In genomic region chr12:54175130-54175963, GRCh38 we compare ENCODE assay signal across 12 cellular contexts. TPM values are rescaled to one million over a fixed set of nuclear protein-coding genes. Genes with fewer than 3 reads are reported as not detected.
A peak's percentile ranks its signal among the peaks of the same experiment; 100 is the strongest.
DNase-seq lines count a peak whose midpoint lies in the region; ATAC-seq, FAIRE-seq and TF ChIP-seq lines count a peak whose summit lies in the region.
"Had no signal": no experiment of that assay in that cellular context is flagged by ENCODE, and none has a peak within 500 bp of the region (broad histone marks: within the 10 kb centered on the region; RNA-seq: fewer than 3 reads in every experiment).

No MANE protein-coding gene starts in this region.

- intact Hi-C loops in left lung (cut with DNase I) = no loop called here

- H3K9me3 ChIP-seq in left lung = no peaks in the 10 kb centered on the region
- no peaks in the 10 kb centered on the region for H3K9me3 ChIP-seq in HAP-1
- H3K9me3 ChIP-seq: ovary had no signal

- FAIRE-seq in GM12892 (lab: Jason Lieb, UNC) = no peak

- H3K27me3 ChIP-seq in left lung (peaks cover 30 to 53% of the 10 kb centered on the region in 2 donors), HAP-1 (ENCODE audit: low read depth) (peaks cover 19% of the 10 kb centered on the region)
- H3K27me3 ChIP-seq: ovary had no signal

- no peak for TF ChIP-seq CTCF in left lung (IDR thresholded peaks at IDR 0.05)

- no peak overlapping the region for H3K4me3 ChIP-seq in left lung
- no peak overlapping the region for H3K4me3 ChIP-seq in HAP-1
- H3K4me3 ChIP-seq: ovary had no signal

- in situ Hi-C loops in HAP-1 (cut with MboI; ENCODE audit: low sequenced_read_pairs) = no loop called here

- peak; percentile 41 for DNase-seq in GM12892 (ENCODE audit: insufficient read length)
- peak; percentile 43 for DNase-seq in NCI-H524 treated with DMSO at 0.1 percent for 48 hours (lab: John Stamatoyannopoulos, UW)
- DNase-seq in left lung = no peak
- no peak for DNase-seq in HAP-1 (ENCODE audit: low spot score in 2 of 2)
- no peak for DNase-seq in NCI-H1436 (lab: John Stamatoyannopoulos, UW)
- DNase-seq in cerebellum (ENCODE audit: low spot score) = no peak
- DNase-seq: activated CD4-positive, CD25-positive, alpha-beta regulatory T cell; CD4-positive, alpha-beta memory T cell; ovary had no signal

- H3K27ac ChIP-seq in left lung = no peak overlapping the region
- H3K27ac ChIP-seq: HL-60, ovary had no signal

- no peaks in the 10 kb centered on the region for H3K36me3 ChIP-seq in left lung
- H3K36me3 ChIP-seq in HAP-1 (replicated peaks) = no peaks in the 10 kb centered on the region
- H3K36me3 ChIP-seq: ovary had no signal

- no peak for TF ChIP-seq POLR2A in GM12892 (IDR thresholded peaks at IDR 0.05; ENCODE audit: low read depth, low read length)

- ATAC-seq in HG02571 (IDR thresholded peaks at IDR 0.05; ENCODE audit: unreplicated experiment) (peak; percentile 52), left lung (peak; percentile 44), HG03571 (IDR thresholded peaks at IDR 0.05; ENCODE audit: unreplicated experiment) (no peak)

- H3K4me1 ChIP-seq in left lung (peaks cover 0 to 22% of the 10 kb centered on the region in 2 donors), HAP-1 (peaks cover 7% of the 10 kb centered on the region)

RNA-seq across cellular contexts. Expression of gene SMUG1, which starts 13.4 kb away (rescaled TPM):
- polyA plus RNA-seq in GM12892 (2012; ENCODE audit: missing spikeins) = 29.7 TPM
- 10 to 100 TPM; 28.8 to 32.8 TPM for total RNA-seq in left lung
- total RNA-seq in cerebellum = 26.0 TPM

Comparison
In these comparisons a context has a peak if more than half of its experiments do, and no peak if none do; other contexts are left out.
1. DNase-seq: peak in GM12892 (single experiment) and NCI-H524 treated with DMSO at 0.1 percent for 48 hours (single experiment); none in left lung (0 of 2), HAP-1 (0 of 2), NCI-H1436 (single experiment) and cerebellum (single experiment).